ENCODE assay signal across 8 cellular contexts in genomic region chr4:1246901-1247810, GRCh38. TPM values are rescaled to one million over a fixed set of nuclear protein-coding genes. Genes with fewer than 3 reads are reported as not detected.
DNase-seq lines count a peak whose midpoint lies in the region; ATAC-seq and TF ChIP-seq lines count a peak whose summit lies in the region.

No MANE protein-coding gene starts in this region.

- H3K4me3 ChIP-seq in WI38 (ENCODE audit: low read depth, low read length) = peak overlapping the region; percentile 81
- H3K4me3 ChIP-seq in esophagus squamous epithelium = peak overlapping the region; percentile 82 to 96 (median 92)

- no peaks in the 10 kb centered on the region for H3K36me3 Mint-ChIP-seq in natural killer cell treated with Interleukin-12 subunit alpha and Interleukin-12 subunit beta and Interleukin-15 and Interleukin-18, amount 100 ng/mL, for 72 hours

- TF ChIP-seq CTCF in WI38 (IDR thresholded peaks at IDR 0.05; ENCODE audit: low read depth, low read length) (no peak), esophagus squamous epithelium (IDR thresholded peaks at IDR 0.05) (no peak)

- ATAC-seq in GM21717 (IDR thresholded peaks at IDR 0.05; ENCODE audit: unreplicated experiment) (peak; percentile 0), GM19035 (IDR thresholded peaks at IDR 0.05; ENCODE audit: unreplicated experiment) (no peak), HG02763 (IDR thresholded peaks at IDR 0.05; ENCODE audit: unreplicated experiment) (no peak), GM21360 (IDR thresholded peaks at IDR 0.05; ENCODE audit: unreplicated experiment) (no peak)
- ATAC-seq in natural killer cell treated with Interleukin-12 subunit alpha and Interleukin-12 subunit beta and Interleukin-15 and Interleukin-18, amount 100 ng/mL, for 72 hours = no peak

- H3K36me3 ChIP-seq in esophagus squamous epithelium = peaks cover 0 to 14% (median 0%) of the 10 kb centered on the region in 3 donors

- peaks cover 47 to 65% of the 10 kb centered on the region in 2 donors for H3K4me1 Mint-ChIP-seq in natural killer cell treated with Interleukin-12 subunit alpha and Interleukin-12 subunit beta and Interleukin-15 and Interleukin-18, amount 100 ng/mL, for 72 hours (ENCODE audit: low read depth in 2 of 2)

- DNase-seq in AG20443 (ENCODE audit: low spot score) (peak; percentile 31), esophagus squamous epithelium (lab: John Stamatoyannopoulos, UW) (no peak)
- DNase-seq in natural killer cell treated with Interleukin-12 subunit alpha and Interleukin-12 subunit beta and Interleukin-15 and Interleukin-18, amount 100 ng/mL, for 72 hours (ENCODE audit: low spot score) = peak; percentile 67

- peaks cover 60 to 84% (median 61%) of the 10 kb centered on the region in 3 donors for H3K4me1 ChIP-seq in esophagus squamous epithelium

- 5 to 15% methylated on average over 8 to 10 of the region's 46 CpGs for WGBS in esophagus squamous epithelium, 2 donors

- H3K4me3 Mint-ChIP-seq in natural killer cell treated with Interleukin-12 subunit alpha and Interleukin-12 subunit beta and Interleukin-15 and Interleukin-18, amount 100 ng/mL, for 72 hours = peak overlapping the region; percentile 96

- peak overlapping the region; percentile 86 to 91 for H3K27ac Mint-ChIP-seq in natural killer cell treated with Interleukin-12 subunit alpha and Interleukin-12 subunit beta and Interleukin-15 and Interleukin-18, amount 100 ng/mL, for 72 hours

- no peaks in the 10 kb centered on the region for H3K9me3 Mint-ChIP-seq in natural killer cell treated with Interleukin-12 subunit alpha and Interleukin-12 subunit beta and Interleukin-15 and Interleukin-18, amount 100 ng/mL, for 72 hours

- peaks cover 0 to 9% (median 0%) of the 10 kb centered on the region in 3 donors for H3K9me3 ChIP-seq in esophagus squamous epithelium

- H3K27ac ChIP-seq in esophagus squamous epithelium = peak overlapping the region; percentile 95 to 99 (median 97)

- H3K27me3 ChIP-seq in esophagus squamous epithelium = no peaks in the 10 kb centered on the region

- TF ChIP-seq POLR2A in esophagus squamous epithelium (IDR thresholded peaks at IDR 0.05) = no peak

- intact Hi-C loops in esophagus squamous epithelium (cut with DNase I) = no loop called here

- H3K27me3 Mint-ChIP-seq in natural killer cell treated with Interleukin-12 subunit alpha and Interleukin-12 subunit beta and Interleukin-15 and Interleukin-18, amount 100 ng/mL, for 72 hours = no peaks in the 10 kb centered on the region

RNA-seq across cellular contexts. Expression of gene CTBP1, which starts 1.8 kb away (rescaled TPM):
- total RNA-seq in esophagus squamous epithelium = 100 to 1,000 TPM in 3 of 4 donors, 10 to 100 TPM in 1; 72.2 to 121 (median 113) TPM
- total RNA-seq in natural killer cell treated with Interleukin-12 subunit alpha and Interleukin-12 subunit beta and Interleukin-15 and Interleukin-18, amount 100 ng/mL, for 72 hours = 100 to 1,000 TPM; 109 to 245 TPM

RNA-seq across cellular contexts. Expression of gene MAEA, which starts 42.5 kb away (rescaled TPM):
- total RNA-seq in esophagus squamous epithelium = 10 to 100 TPM; 56.6 to 78.7 (median 67.5) TPM
- 10 to 100 TPM; 60.1 to 93.7 TPM for total RNA-seq in natural killer cell treated with Interleukin-12 subunit alpha and Interleukin-12 subunit beta and Interleukin-15 and Interleukin-18, amount 100 ng/mL, for 72 hours
